8 cellular contexts compared by ENCODE assay signal in the genomic region with DNA sequence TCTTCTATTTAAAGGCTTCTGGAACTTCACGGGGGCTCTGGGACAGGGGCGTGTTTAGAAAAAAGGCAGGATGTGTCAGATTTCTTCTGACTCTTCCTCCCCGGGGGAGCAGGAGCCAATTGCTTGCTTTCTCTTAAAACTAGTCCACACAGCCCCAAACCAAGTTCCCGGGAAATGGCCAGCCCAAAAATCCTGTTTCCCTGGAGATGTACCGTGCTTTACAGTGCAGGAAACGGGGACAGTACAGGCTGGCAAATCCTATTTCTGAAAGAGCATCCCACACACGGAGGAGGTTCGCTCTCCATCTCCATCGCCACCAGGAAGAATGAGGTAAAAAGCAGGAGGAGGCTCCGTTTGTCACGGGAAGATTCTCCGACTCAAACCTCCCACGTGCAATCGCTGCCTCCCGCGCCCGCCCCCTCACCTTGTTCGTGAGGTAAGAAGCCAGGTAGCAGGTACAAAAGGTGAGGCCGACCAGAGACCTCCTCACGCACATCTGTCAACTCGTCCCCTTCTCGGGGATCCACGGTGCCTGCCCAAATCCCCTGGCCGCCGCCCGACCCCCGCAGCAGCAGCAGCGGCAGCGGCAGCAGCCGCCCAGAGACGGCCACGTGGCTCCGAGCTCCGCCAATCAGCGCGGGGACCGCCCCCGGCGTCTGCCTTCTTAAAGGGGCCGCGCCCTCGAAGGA. TPM values are rescaled to one million over a fixed set of nuclear protein-coding genes. Genes with fewer than 3 reads are reported as not detected.
DNase-seq lines count a peak whose midpoint lies in the region; ATAC-seq and TF ChIP-seq lines count a peak whose summit lies in the region.

No MANE protein-coding gene starts in this region.

- no peaks in the 10 kb centered on the region for H3K36me3 ChIP-seq in skeletal muscle satellite cell (ENCODE audit: insufficient read depth, low read length)

- peak overlapping the region; percentile 52; the same call in 1 of the 2 replicates for H3K27ac ChIP-seq in VCaP

- peak overlapping the region; percentile 68 for H3K4me3 ChIP-seq in iPS-18c (ENCODE audit: insufficient read depth, low read depth, low read length)
- peak overlapping the region; percentile 98 for H3K4me3 ChIP-seq in skeletal muscle satellite cell (ENCODE audit: low read length)

- peak; percentile 94 for ATAC-seq in HG02884 (IDR thresholded peaks at IDR 0.05; ENCODE audit: unreplicated experiment)

- H3K9ac ChIP-seq in skeletal muscle satellite cell (ENCODE audit: low read depth, low read length) = peak overlapping the region; percentile 88

- peaks cover 11% of the 10 kb centered on the region for H3K4me1 ChIP-seq in skeletal muscle satellite cell (ENCODE audit: control insufficient read depth, insufficient read depth, low read length)

- no peaks in the 10 kb centered on the region for H3K27me3 ChIP-seq in skeletal muscle satellite cell (ENCODE audit: control insufficient read depth, insufficient read depth, low read length)

- in situ Hi-C loops in T47D (cut with HindIII; ENCODE audit: low pct_unique_long_range_greater_than_20kb, low sequenced_read_pairs) = no loop called here

- H3K4me2 ChIP-seq in skeletal muscle satellite cell (ENCODE audit: low read length) = peak overlapping the region; percentile 93

- H3K9me3 ChIP-seq in iPS-18c (ENCODE audit: control insufficient read depth, insufficient read depth, low read length) (no peaks in the 10 kb centered on the region), skeletal muscle satellite cell (replicated peaks; ENCODE audit: low read length) (no peaks in the 10 kb centered on the region)

- DNase-seq in SKM-1 (lab: John Stamatoyannopoulos, UW; ENCODE audit: unreplicated experiment) = peak; percentile 28
- no peak for DNase-seq in SKM-1 treated with dmso at 0.1 percent for 144 hours (lab: John Stamatoyannopoulos, UW; ENCODE audit: unreplicated experiment)
- DNase-seq in NCI-H2081 (lab: John Stamatoyannopoulos, UW) = peak; percentile 69 to 80
- DNase-seq in T47D (ENCODE audit: low read depth in 1 of 2, low spot score in 1 of 2) = peak; percentile 42 to 69

- no peak for TF ChIP-seq CTCF in VCaP (conservative IDR thresholded peaks at IDR 0.05)

RNA-seq across cellular contexts. Expression of gene RIOK3, which starts 15.6 kb away (rescaled TPM):
- total RNA-seq in skeletal muscle satellite cell (2012; rRNA removed) = 67.4 and 84.7 TPM in 2 replicates
